In the genomic region with DNA sequence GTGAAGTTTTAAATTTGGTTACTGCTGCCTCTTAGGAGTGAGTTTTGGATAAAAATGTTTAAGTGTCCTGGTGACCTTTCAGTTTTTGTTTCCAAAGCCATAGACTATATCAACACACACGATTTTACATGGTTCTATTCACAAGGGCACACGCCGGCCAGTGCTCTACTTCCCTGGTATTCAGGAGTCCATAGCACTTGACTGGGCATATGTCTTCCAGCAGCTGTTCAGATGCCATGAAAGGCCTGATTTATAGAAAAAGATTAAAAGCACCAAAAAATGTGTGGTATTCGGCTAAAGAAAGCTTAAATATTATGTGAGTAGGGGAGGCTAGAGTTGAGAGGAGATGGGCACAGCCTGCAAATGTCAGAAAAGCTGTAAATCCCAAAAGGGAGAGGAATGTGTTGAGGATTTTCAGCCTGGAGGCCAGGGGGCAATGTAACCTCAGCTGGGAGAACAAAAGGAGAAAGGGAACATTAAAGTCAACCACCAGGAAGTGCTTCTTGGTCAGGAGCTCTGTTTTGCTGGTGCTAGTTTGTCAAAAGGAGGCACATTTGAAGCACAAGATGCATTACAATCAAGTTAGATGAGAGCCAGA, we compare ENCODE assay signal across 9 cellular contexts.
DNase-seq lines count a peak whose midpoint lies in the region; ATAC-seq, FAIRE-seq and TF ChIP-seq lines count a peak whose summit lies in the region.
"Had no signal": no experiment of that assay in that cellular context is flagged by ENCODE, and none has a peak within 500 bp of the region (broad histone marks: within the 10 kb centered on the region; RNA-seq: fewer than 3 reads in every experiment).

No MANE protein-coding gene starts in this region.

- no peak overlapping the region for H2BK15ac ChIP-seq in H9 (ENCODE audit: low read depth, low read length)

- no peak overlapping the region for H3K56ac ChIP-seq in H9 (ENCODE audit: insufficient read length, low read depth, low read length)

- H3K14ac ChIP-seq in H9 (ENCODE audit: insufficient read depth, low read length): no peak overlapping the region

- no peaks in the 10 kb centered on the region for H3K36me3 ChIP-seq in kidney (ENCODE audit: control insufficient read depth in 1 of 2, insufficient read depth in 2 of 2, low read length in 2 of 2)
- H3K36me3 ChIP-seq in Karpas-422 (ENCODE audit: insufficient read depth, low read length): no peaks in the 10 kb centered on the region

- H3T11ph ChIP-seq in H9 (ENCODE audit: low read length): no peak overlapping the region

- H2BK5ac ChIP-seq in H9 (ENCODE audit: insufficient read length, low read length): no peak overlapping the region

- H3K79me1 ChIP-seq in H9 (ENCODE audit: insufficient read depth, low read depth, low read length, poor library complexity, severe bottlenecking): no peaks in the 10 kb centered on the region

- no CpG with 5 or more reads among the region's 4 CpGs for WGBS in H9 (ENCODE audit: extremely low coverage, insufficient read length, low lambda C conversion rate)

- CTCF ChIA-PET in AG04449 (lab: Yijun Ruan, JAX): interaction anchor here (0.6 to 1.4 kb wide), 7 partner anchors 10 to 517 kb away, joined by 3 to 7 read pairs (median 4); no protein-coding TSS in a partner anchor

- no peaks in the 10 kb centered on the region for H3K23me2 ChIP-seq in H9 (ENCODE audit: insufficient read length, low read depth, low read length, poor library complexity, severe bottlenecking)

- peaks cover 29 to 36% of the 10 kb centered on the region in 2 experiments for H3K4me1 Mint-ChIP-seq in H9

- H2AFZ ChIP-seq in H9 (ENCODE audit: low read length) (no peak overlapping the region), Karpas-422 (ENCODE audit: low read length) (no peak overlapping the region)

- ATAC-seq in GM21528 (IDR thresholded peaks at IDR 0.05; ENCODE audit: low FRiP score, unreplicated experiment) (no peak), HG03571 (IDR thresholded peaks at IDR 0.05; ENCODE audit: unreplicated experiment) (no peak)

- peak overlapping the region in 2 of 3 experiments; percentile 8 to 55; a peak in 3 of 7 replicates for H3K27ac Mint-ChIP-seq in H9

- H3K4ac ChIP-seq in H9 (ENCODE audit: low read depth, low read length): no peak overlapping the region

- no peak overlapping the region for H3K18ac ChIP-seq in H9 (ENCODE audit: insufficient read length, low read depth, low read length)

- no peak overlapping the region for H3K4me2 ChIP-seq in H9 (ENCODE audit: insufficient read depth, insufficient read length, low read length)
- no peak overlapping the region for H3K4me2 ChIP-seq in Karpas-422 (ENCODE audit: low read depth, low read length, poor library complexity, severe bottlenecking)

- no peaks in the 10 kb centered on the region; the same call in 1 of the 2 replicates for H3K27me3 Mint-ChIP-seq in H9 (ENCODE audit: low read depth)

- H3K27ac ChIP-seq in H9 (ENCODE audit: insufficient read length, low read depth, low read length) (no peak overlapping the region), kidney (ENCODE audit: low read depth in 2 of 2, low read length in 2 of 2) (peak overlapping the region; percentile 2 to 43), Karpas-422 (ENCODE audit: low read length) (no peak overlapping the region)

- peaks cover 23 to 25% of the 10 kb centered on the region in 2 experiments for H3K9me3 Mint-ChIP-seq in H9

- DNase-seq in AG04449 (ENCODE audit: low read depth, low spot score) (no peak), H9 (peak; percentile 52), amniotic epithelial cell (ENCODE audit: low read depth) (peak; percentile 69), kidney (no peak), GM19240 (ENCODE audit: insufficient read length, low spot score) (no peak), Karpas-422 (no peak)
- DNase-seq: hypothalamus had no signal

- POLR2A ChIA-PET in AG04449 (lab: Yijun Ruan, JAX): interaction anchor here (0.6 kb wide), 1 partner anchor 97 kb away, joined by 3 read pairs; no protein-coding TSS in a partner anchor

- H3K9ac ChIP-seq in H9 (ENCODE audit: extremely low read depth, insufficient read length, low read length): no peak overlapping the region
- H3K9ac ChIP-seq in kidney (ENCODE audit: low read length in 2 of 2): no peak overlapping the region
- no peak overlapping the region for H3K9ac ChIP-seq in Karpas-422 (ENCODE audit: low read length)

- no peak overlapping the region for H3K23ac ChIP-seq in H9 (ENCODE audit: insufficient read length, low read depth, low read length)

- FAIRE-seq in kidney (lab: Jason Lieb, UNC): no peak

- no peak overlapping the region for H4K5ac ChIP-seq in H9 (ENCODE audit: insufficient read length, low read depth, low read length)

- H3K4me1 ChIP-seq in H9 (ENCODE audit: insufficient read depth, low read length) (peaks cover 3% of the 10 kb centered on the region; the same call in 1 of the 2 replicates), kidney (ENCODE audit: control insufficient read depth in 1 of 2, insufficient read depth in 1 of 2, low read depth in 1 of 2, low read length in 2 of 2) (peaks cover 15% of the 10 kb centered on the region in 2 donors), Karpas-422 (ENCODE audit: low read length) (peaks cover 8% of the 10 kb centered on the region)

- H4K20me1 ChIP-seq in H9 (ENCODE audit: control insufficient read depth, insufficient read depth, insufficient read length) (no peaks in the 10 kb centered on the region), Karpas-422 (ENCODE audit: insufficient read depth, low read depth, low read length) (no peaks in the 10 kb centered on the region)

- no peaks in the 10 kb centered on the region for H3K9me2 ChIP-seq in Karpas-422 (replicated peaks; ENCODE audit: insufficient read depth, low read length)

- no peak overlapping the region for H4K8ac ChIP-seq in H9 (replicated peaks; ENCODE audit: insufficient read length, low read depth, low read length)

- H3K36me3 Mint-ChIP-seq in H9 (ENCODE audit: insufficient read depth in 1 of 3, low read depth in 3 of 3): peaks cover 20 to 32% (median 32%) of the 10 kb centered on the region in 3 experiments

- no peak overlapping the region for H2BK20ac ChIP-seq in H9 (ENCODE audit: low read depth, low read length, poor library complexity, severe bottlenecking)

- H2BK12ac ChIP-seq in H9 (ENCODE audit: insufficient read length, low read depth, low read length): no peak overlapping the region

- H3K9me3 ChIP-seq in H9 (ENCODE audit: control insufficient read depth, low read depth, low read length) (peaks cover 10% of the 10 kb centered on the region), kidney (ENCODE audit: control insufficient read depth in 1 of 2, low read length in 2 of 2) (no peaks in the 10 kb centered on the region), Karpas-422 (ENCODE audit: low read length) (peaks cover 4% of the 10 kb centered on the region; the same call in 1 of the 2 replicates)

- H2AK5ac ChIP-seq in H9 (ENCODE audit: insufficient read length, low read length): no peak overlapping the region

- TF ChIP-seq CTCF in AG04449 (IDR thresholded peaks at IDR 0.05; ENCODE audit: insufficient read depth, low read length, missing control alignments): peak; percentile 7
- TF ChIP-seq CTCF in H9 (conservative IDR thresholded peaks at IDR 0.05): peak; percentile 59; the same call in 2 of the 3 replicates
- TF ChIP-seq CTCF in kidney (IDR thresholded peaks at IDR 0.05; ENCODE audit: borderline replicate concordance, extremely low read depth, insufficient read depth): peak; percentile 19

- H3K4me3 ChIP-seq in AG04449 (ENCODE audit: low read depth, low read length): no peak overlapping the region
- H3K4me3 ChIP-seq in kidney (ENCODE audit: low read length in 2 of 2): no peak overlapping the region
- H3K4me3 ChIP-seq in Karpas-422 (ENCODE audit: low read length): no peak overlapping the region

- no peak overlapping the region for H3K4me3 Mint-ChIP-seq in H9

- H3K27me3 ChIP-seq in H9 (ENCODE audit: insufficient read depth, low read length): no peaks in the 10 kb centered on the region
- no peaks in the 10 kb centered on the region for H3K27me3 ChIP-seq in Karpas-422 (ENCODE audit: low read length)

- no peak overlapping the region for H2BK120ac ChIP-seq in H9 (ENCODE audit: low read depth, low read length, poor library complexity, severe bottlenecking)

- H3K79me2 ChIP-seq in H9 (ENCODE audit: insufficient read depth, low read length) (no peaks in the 10 kb centered on the region), Karpas-422 (ENCODE audit: low read length) (no peaks in the 10 kb centered on the region)

- H4K91ac ChIP-seq in H9 (ENCODE audit: insufficient read length, low read depth, low read length): no peak overlapping the region

- intact Hi-C loops in kidney (cut with DNase I): no loop called here

Comparison
In these comparisons a context has a peak if more than half of its experiments do, and no peak if none do; other contexts are left out.
1. DNase-seq: peak in H9 (single experiment) and amniotic epithelial cell (single experiment); none in AG04449 (single experiment), kidney (single experiment), GM19240 (single experiment) and Karpas-422 (single experiment).
2. CTCF ChIP-seq: peak in every context shown above with its lines; median percentile 59 in H9; 19 in kidney; 7 in AG04449.
3. H3K27ac ChIP-seq: peak in kidney (2 of 2); none in H9 (single experiment) and Karpas-422 (single experiment).